Comparison of ENCODE assay signal across 24 cellular contexts in genomic region chr2:45932278-45932975, GRCh38.
DNase-seq lines count a peak whose midpoint lies in the region; ATAC-seq, FAIRE-seq and TF ChIP-seq lines count a peak whose summit lies in the region.
"Had no signal": no experiment of that assay in that cellular context is flagged by ENCODE, and none has a peak within 500 bp of the region (broad histone marks: within the 10 kb centered on the region; RNA-seq: fewer than 3 reads in every experiment).

No MANE protein-coding gene starts in this region.

- H3K4me1 ChIP-seq in A549 (peaks cover 20% of the 10 kb centered on the region), HCT116 (ENCODE audit: control insufficient read depth in 1 of 2, insufficient read depth in 2 of 2, low read length in 2 of 2) (peaks cover 13 to 43% of the 10 kb centered on the region in 2 experiments), tibial nerve (peaks cover 0 to 11% (median 6%) of the 10 kb centered on the region in 4 donors)

- H3K4me3 Mint-ChIP-seq in nephron progenitor cell, result no peak overlapping the region
- H3K4me3 Mint-ChIP-seq: CD14-positive monocyte; effector memory CD8-positive, alpha-beta T cell; nephron had no signal

- POLR2A ChIA-PET in A549 (lab: Yijun Ruan, JAX) (no interaction called here), HCT116 (lab: Charles Lee) (no interaction called here)

- no peak for TF ChIP-seq POLR2A in A549 (IDR thresholded peaks at IDR 0.05; ENCODE audit: low read length)
- no peak for TF ChIP-seq POLR2A in HCT116 (IDR thresholded peaks at IDR 0.05; ENCODE audit: borderline replicate concordance, extremely low read depth, insufficient read depth, insufficient read length)
- TF ChIP-seq POLR2A in tibial nerve (IDR thresholded peaks at IDR 0.05), result no peak

- H3K9me3 ChIP-seq in A549 (no peaks in the 10 kb centered on the region), HCT116 (ENCODE audit: control insufficient read depth in 1 of 2, insufficient read depth in 1 of 2, low read depth in 1 of 2, low read length in 2 of 2) (no peaks in the 10 kb centered on the region), tibial nerve (no peaks in the 10 kb centered on the region)
- H3K9me3 ChIP-seq: psoas muscle had no signal

- H3K4me3 ChIP-seq in A549, result no peak overlapping the region
- H3K4me3 ChIP-seq in HCT116 (replicated peaks in 1 of 2; ENCODE audit: low read depth in 1 of 2, low read length in 2 of 2), result no peak overlapping the region
- H3K4me3 ChIP-seq in fibroblast of the aortic adventitia (ENCODE audit: low read depth, low read length), result no peak overlapping the region
- no peak overlapping the region for H3K4me3 ChIP-seq in tibial nerve
- H3K4me3 ChIP-seq: psoas muscle, smooth muscle cell had no signal

- TF ChIP-seq CTCF in A549 (IDR thresholded peaks at IDR 0.05) (no peak), HCT116 (IDR thresholded peaks at IDR 0.05 in 2 of 3, conservative IDR thresholded peaks at IDR 0.05 in 1 of 3; ENCODE audit: borderline replicate concordance in 1 of 3, insufficient read depth in 1 of 3, low read depth in 2 of 3, low read length in 2 of 3) (no peak), fibroblast of the aortic adventitia (IDR thresholded peaks at IDR 0.05; ENCODE audit: insufficient read depth, low read length) (no peak), tibial nerve (IDR thresholded peaks at IDR 0.05) (no peak), nephron progenitor cell (IDR thresholded peaks at IDR 0.05) (no peak)

- no peak for DNase-seq in A549 (ENCODE audit: low read depth in 1 of 2, low spot score in 1 of 2)
- DNase-seq in HCT116 (ENCODE audit: low read depth, low spot score), result no peak
- DNase-seq in amniotic epithelial cell (ENCODE audit: low read depth), result peak; percentile 59
- peak; percentile 88 for DNase-seq in fibroblast of the aortic adventitia (ENCODE audit: low read depth)
- no peak for DNase-seq in cardiac septum (ENCODE audit: low spot score)
- no peak for DNase-seq in tibial nerve (ENCODE audit: low spot score in 2 of 2)
- no peak for DNase-seq in nephron progenitor cell
- no peak for DNase-seq in DMS 273 (lab: John Stamatoyannopoulos, UW; ENCODE audit: unreplicated experiment)
- DNase-seq: activated CD4-positive, alpha-beta T cell treated with anti-CD3 and anti-CD28 coated beads, Interleukin-2, amount 50 U/mL, for 1 hour; activated gamma-delta T cell; DMS153; effector memory CD8-positive, alpha-beta T cell; H7; NCI-H1092; NCI-H2107; NCI-H524; psoas muscle; SHP77; stimulated activated CD4-positive, alpha-beta T cell treated with anti-CD3 and anti-CD28 coated beads, Interleukin-4, amount 100 ng/mL, for 1 hour had no signal

- H3K9me2 ChIP-seq in HCT116 (ENCODE audit: insufficient read depth), result no peaks in the 10 kb centered on the region

- H3K79me2 ChIP-seq in HCT116 (ENCODE audit: insufficient read depth, low read length), result no peaks in the 10 kb centered on the region

- peaks cover 6% of the 10 kb centered on the region for H3K9me3 Mint-ChIP-seq in nephron progenitor cell
- H3K9me3 Mint-ChIP-seq: CD14-positive monocyte, nephron had no signal

- H3K4me2 ChIP-seq in A549 (no peak overlapping the region), HCT116 (ENCODE audit: low read length) (0 out of 2 replicates have a peak overlapping the region, but pooled peaks have one; percentile 2)
- H3K4me2 ChIP-seq: smooth muscle cell had no signal

- no peaks in the 10 kb centered on the region for H4K20me1 ChIP-seq in HCT116 (ENCODE audit: insufficient read depth)

- intact Hi-C loops in HCT116 (cut with micrococcal nuclease), result no loop called here
- intact Hi-C loops in cardiac septum (cut with DNase I), result no loop called here

- CTCF ChIA-PET in A549 (lab: Yijun Ruan, JAX) (interaction anchor here (0.8 kb wide), 1 partner anchor 288 kb away, joined by 3 read pairs; no protein-coding TSS in a partner anchor), HCT116 (lab: Charles Lee) (no interaction called here)

- no peak overlapping the region for H3K9ac ChIP-seq in HCT116 (ENCODE audit: low read length)

- H3K4me1 Mint-ChIP-seq in nephron progenitor cell, result peaks cover 19% of the 10 kb centered on the region

- TF ChIP-seq RAD21 in A549 (conservative IDR thresholded peaks at IDR 0.05 in 1 of 2, IDR thresholded peaks at IDR 0.05 in 1 of 2) (no peak), HCT116 (IDR thresholded peaks at IDR 0.05; ENCODE audit: low read depth) (no peak)

- 89% methylated on average over 8 of the region's 8 CpGs for WGBS in A549 (ENCODE audit: missing lambda C conversion rate)
- 89 to 93% methylated on average over 8 of the region's 8 CpGs for WGBS in tibial nerve, 2 donors

- TF ChIP-seq EP300 in A549 (IDR thresholded peaks at IDR 0.05) (no peak), tibial nerve (IDR thresholded peaks at IDR 0.05) (no peak)

- H2AFZ ChIP-seq in HCT116 (ENCODE audit: low read depth, low read length, poor library complexity, severe bottlenecking), result no peak overlapping the region

- BruUV-seq in HCT116 (replicated peaks; lab: Mats Ljungman, UMichigan), result no TSS peak

- no peak for FAIRE-seq in A549 (lab: Jason Lieb, UNC)
- FAIRE-seq: islet of Langerhans, urothelium cell line had no signal

- H3K36me3 Mint-ChIP-seq in nephron progenitor cell (ENCODE audit: low read depth), result no peaks in the 10 kb centered on the region

- no peak overlapping the region for H3K27ac Mint-ChIP-seq in nephron progenitor cell
- H3K27ac Mint-ChIP-seq: CD14-positive monocyte; effector memory CD8-positive, alpha-beta T cell; nephron had no signal

- no peak overlapping the region for H3K27ac ChIP-seq in A549
- H3K27ac ChIP-seq in HCT116 (ENCODE audit: low read depth, low read length), result no peak overlapping the region
- no peak overlapping the region for H3K27ac ChIP-seq in tibial nerve
- H3K27ac ChIP-seq: psoas muscle had no signal

- no peaks in the 10 kb centered on the region for H3K36me3 ChIP-seq in HCT116 (ENCODE audit: control insufficient read depth in 1 of 2, insufficient read depth in 2 of 2, low read length in 2 of 2)
- no peaks in the 10 kb centered on the region for H3K36me3 ChIP-seq in tibial nerve

- RAD21 ChIA-PET in HCT116 (lab: Charles Lee; ENCODE audit: low non-redundant PET in 1 of 2, low total read pairs in 2 of 2, uncharacterized antibody in 2 of 2, unreplicated experiment in 2 of 2), result no interaction called here

- no peaks in the 10 kb centered on the region for H3K27me3 ChIP-seq in HCT116 (ENCODE audit: insufficient read depth, low read length)
- H3K27me3 ChIP-seq in tibial nerve, result no peaks in the 10 kb centered on the region

- no peak for ATAC-seq in A549
- ATAC-seq in HCT116, result no peak
- ATAC-seq: effector memory CD8-positive, alpha-beta T cell; psoas muscle had no signal

- H3K27me3 Mint-ChIP-seq in nephron progenitor cell (ENCODE audit: low read depth, poor library complexity), result peaks cover 8% of the 10 kb centered on the region
- H3K27me3 Mint-ChIP-seq: effector memory CD8-positive, alpha-beta T cell had no signal

TF ChIP-seq in A549, 52 proteins besides CTCF, POLR2A, EP300 and RAD21:
- no peak for TF ChIP-seq EHMT2 (IDR thresholded peaks at IDR 0.05; ENCODE audit: low read depth)
- no peak for TF ChIP-seq PHF8 (IDR thresholded peaks at IDR 0.05; ENCODE audit: borderline replicate concordance, low read depth)
- TF ChIP-seq MYC (IDR thresholded peaks at IDR 0.05; ENCODE audit: borderline replicate concordance, low read length), result no peak
- TF ChIP-seq NFE2L2 (conservative IDR thresholded peaks at IDR 0.05; ENCODE audit: low read length), result peak; percentile 77
- no peak for TF ChIP-seq HES2 (IDR thresholded peaks at IDR 0.05)
- TF ChIP-seq MAFK (IDR thresholded peaks at IDR 0.05; ENCODE audit: partially characterized antibody), result peak; percentile 70
- TF ChIP-seq HEYL (CRISPR knock-in tag; IDR thresholded peaks at IDR 0.05), result no peak
- no peak for TF ChIP-seq MAX (IDR thresholded peaks at IDR 0.05)

TF ChIP-seq in HCT116, 20 proteins besides CTCF, POLR2A, EP300 and RAD21:
- no peak for TF ChIP-seq REST (IDR thresholded peaks at IDR 0.05; ENCODE audit: low read depth)
- TF ChIP-seq ELF1 (IDR thresholded peaks at IDR 0.05; ENCODE audit: borderline replicate concordance, low read depth), result no peak
- no peak for TF ChIP-seq SP1 (IDR thresholded peaks at IDR 0.05; ENCODE audit: low read depth)
- no peak for TF ChIP-seq JUND (IDR thresholded peaks at IDR 0.05)
- no peak for TF ChIP-seq MAX (IDR thresholded peaks at IDR 0.05)
- no peak for TF ChIP-seq EZH2phosphoT487 (IDR thresholded peaks at IDR 0.05; ENCODE audit: borderline replicate concordance)
- no peak for TF ChIP-seq POLR2AphosphoS5 (IDR thresholded peaks at IDR 0.05; ENCODE audit: low read depth, low read length)
- no peak for TF ChIP-seq FOSL1 (IDR thresholded peaks at IDR 0.05; ENCODE audit: low read depth)
TF ChIP-seq in HCT116: peak in this region for 0.

Comparison
In these comparisons a context has a peak if more than half of its experiments do, and no peak if none do; other contexts are left out.
1. DNase-seq: peak in amniotic epithelial cell (single experiment) and fibroblast of the aortic adventitia (single experiment); none in A549 (0 of 2), HCT116 (single experiment), cardiac septum (single experiment), tibial nerve (0 of 2), nephron progenitor cell (single experiment) and DMS 273 (single experiment).